Comparison of ENCODE assay signal across 15 cellular contexts in genomic region chr5:2534251-2534650, GRCh38.
DNase-seq lines count a peak whose midpoint lies in the region; ATAC-seq and TF ChIP-seq lines count a peak whose summit lies in the region.
"Had no signal": no experiment of that assay in that cellular context is flagged by ENCODE, and none has a peak within 500 bp of the region (broad histone marks: within the 10 kb centered on the region; RNA-seq: fewer than 3 reads in every experiment).

No MANE protein-coding gene starts in this region.

- peaks cover 5% of the 10 kb centered on the region for H3K9me3 ChIP-seq in WERI-Rb-1 (ENCODE audit: severe bottlenecking)
- H3K9me3 ChIP-seq: A549 had no signal

- H3K27ac ChIP-seq in coronary artery: no peak overlapping the region
- no peak overlapping the region for H3K27ac ChIP-seq in WERI-Rb-1
- H3K27ac ChIP-seq: 22Rv1, A549 had no signal

- peaks cover 9% of the 10 kb centered on the region for H3K27me3 ChIP-seq in WERI-Rb-1 (ENCODE audit: insufficient read depth, low read depth, severe bottlenecking)

- H3K36me3 ChIP-seq in WERI-Rb-1: no peaks in the 10 kb centered on the region

- no peak overlapping the region for H3K4me3 ChIP-seq in coronary artery
- H3K4me3 ChIP-seq in WERI-Rb-1 (ENCODE audit: low read depth, low read length): no peak overlapping the region
- H3K4me3 ChIP-seq: A549, GM12878 had no signal

- peak; percentile 19 for DNase-seq in activated effector memory CD4-positive, alpha-beta T cell treated with anti-CD3 and anti-CD28 coated beads, Interleukin-2, amount 50 U/mL, for 16 hours
- DNase-seq in activated effector memory CD4-positive, alpha-beta T cell treated with Interleukin-2 at 50 U/mL for 16 hours: no peak
- DNase-seq in coronary artery (ENCODE audit: low spot score): peak; percentile 31
- peak; percentile 16 for DNase-seq in left lobe of liver (ENCODE audit: low spot score)
- no peak for DNase-seq in NCI-H146 (lab: John Stamatoyannopoulos, UW)
- no peak for DNase-seq in WERI-Rb-1
- DNase-seq: AML-193, Calu3, DMS79 treated with DMSO at 0.1 percent for 48 hours had no signal

- TF ChIP-seq CTCF in coronary artery (IDR thresholded peaks at IDR 0.05) (no peak), WERI-Rb-1 (IDR thresholded peaks at IDR 0.05; ENCODE audit: low read depth, low read length) (no peak)

- ATAC-seq in left lobe of liver: no peak
- no peak for ATAC-seq in HG03432 (IDR thresholded peaks at IDR 0.05; ENCODE audit: unreplicated experiment)
- ATAC-seq: A549; CD8-positive, alpha-beta T cell; GM12878; HCT116 had no signal

Comparison
In these comparisons a context has a peak if more than half of its experiments do, and no peak if none do; other contexts are left out.
1. DNase-seq: peak in activated effector memory CD4-positive, alpha-beta T cell treated with anti-CD3 and anti-CD28 coated beads, Interleukin-2, amount 50 U/mL, for 16 hours (single experiment), coronary artery (single experiment) and left lobe of liver (single experiment); none in activated effector memory CD4-positive, alpha-beta T cell treated with Interleukin-2 at 50 U/mL for 16 hours (single experiment), NCI-H146 (single experiment) and WERI-Rb-1 (single experiment).